8 cellular contexts compared by ENCODE assay signal in the genomic region with DNA sequence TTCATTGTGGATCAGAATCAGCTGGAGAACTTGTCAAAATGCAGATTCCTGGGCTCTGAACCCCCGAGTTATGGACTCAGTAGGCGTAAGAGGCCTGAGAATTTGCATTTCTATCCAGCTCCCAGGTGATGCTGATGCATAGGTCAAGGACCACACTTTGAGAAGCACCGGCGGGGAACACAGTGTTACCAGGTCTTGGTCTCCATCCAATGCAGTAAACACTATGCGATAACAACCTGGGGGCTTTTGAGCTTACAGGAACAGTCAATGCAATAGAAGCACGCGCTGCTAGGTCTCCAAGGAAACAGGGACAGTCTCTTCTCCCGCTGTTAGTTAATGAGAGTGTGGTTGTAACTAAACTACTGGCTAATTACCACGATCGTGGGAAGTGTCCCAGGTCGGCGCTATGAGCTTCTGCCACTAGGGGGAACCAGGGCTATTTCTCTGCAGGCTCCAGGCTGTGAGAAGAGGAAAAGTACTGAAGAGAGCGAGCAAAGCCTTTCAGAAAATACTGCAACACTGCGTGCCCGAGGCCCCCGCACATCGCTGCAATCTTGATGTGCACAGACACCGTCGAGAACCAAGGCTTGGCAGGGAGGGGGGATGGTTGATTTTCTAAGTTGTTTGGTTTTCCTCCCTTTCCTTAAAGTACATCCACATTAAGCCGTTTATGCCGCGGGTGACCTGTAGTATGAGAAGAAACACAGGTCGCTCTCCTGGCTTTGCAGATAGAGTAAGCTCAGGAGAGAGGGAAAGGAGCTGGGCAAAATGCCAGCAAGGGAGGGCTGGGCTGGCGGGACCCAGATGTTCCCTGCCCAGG. TPM values are rescaled to one million over a fixed set of nuclear protein-coding genes. Genes with fewer than 3 reads are reported as not detected.
DNase-seq lines count a peak whose midpoint lies in the region; ATAC-seq and TF ChIP-seq lines count a peak whose summit lies in the region.

No MANE protein-coding gene starts in this region.

- H3K9ac ChIP-seq in H9 (ENCODE audit: extremely low read depth, insufficient read length, low read length) (no peak overlapping the region), rectal smooth muscle tissue (ENCODE audit: low read length) (no peak overlapping the region)

- no peak overlapping the region for H4K5ac ChIP-seq in H9 (ENCODE audit: insufficient read length, low read depth, low read length)

- H2BK12ac ChIP-seq in H9 (ENCODE audit: insufficient read length, low read depth, low read length), result no peak overlapping the region

- H2BK20ac ChIP-seq in H9 (ENCODE audit: low read depth, low read length, poor library complexity, severe bottlenecking), result no peak overlapping the region

- H3K4me1 ChIP-seq in H9 (ENCODE audit: insufficient read depth, low read length) (0 out of 2 replicates have a peak, but pooled peaks cover 1% of the 10 kb centered on the region), adrenal gland (replicated peaks in 1 of 2) (no peaks in the 10 kb centered on the region), right cardiac atrium (ENCODE audit: control insufficient read depth, insufficient read depth, low read length) (no peaks in the 10 kb centered on the region), rectal smooth muscle tissue (ENCODE audit: control insufficient read depth, insufficient read depth, low read length) (peaks cover 11% of the 10 kb centered on the region), aorta (ENCODE audit: control insufficient read depth in 1 of 2, insufficient read depth in 2 of 2, low read length in 2 of 2) (no peaks in the 10 kb centered on the region)

- no peak overlapping the region for H3T11ph ChIP-seq in H9 (ENCODE audit: low read length)

- H3K9me3 Mint-ChIP-seq in H9 (no peaks in the 10 kb centered on the region; a peak in 1 of 5 replicates), T-cell (no peaks in the 10 kb centered on the region)

- H3K4me1 Mint-ChIP-seq in H9, result peaks cover 15 to 19% of the 10 kb centered on the region in 2 experiments
- peaks cover 13 to 17% (median 16%) of the 10 kb centered on the region in 3 donors for H3K4me1 Mint-ChIP-seq in T-cell

- no peak overlapping the region; a peak in 1 of 7 replicates for H3K27ac Mint-ChIP-seq in H9
- no peak overlapping the region for H3K27ac Mint-ChIP-seq in T-cell

- no peak overlapping the region for H3K14ac ChIP-seq in H9 (ENCODE audit: insufficient read depth, low read length)

- no peak overlapping the region for H2BK120ac ChIP-seq in H9 (ENCODE audit: low read depth, low read length, poor library complexity, severe bottlenecking)

- ATAC-seq in T-cell (replicated peaks in 1 of 4) (peak; percentile 82 to 92 (median 83)), right cardiac atrium (peak; percentile 80 to 81), aorta (ENCODE audit: low FRiP score) (peak; percentile 80)

- no peak overlapping the region for H4K8ac ChIP-seq in H9 (replicated peaks; ENCODE audit: insufficient read length, low read depth, low read length)

- no peak overlapping the region for H3K56ac ChIP-seq in H9 (ENCODE audit: insufficient read length, low read depth, low read length)

- H3K9me3 ChIP-seq in H9 (ENCODE audit: control insufficient read depth, low read depth, low read length) (no peaks in the 10 kb centered on the region), adrenal gland (replicated peaks in 1 of 3) (no peaks in the 10 kb centered on the region), right cardiac atrium (ENCODE audit: control insufficient read depth, low read length) (no peaks in the 10 kb centered on the region), aorta (ENCODE audit: control insufficient read depth, low read length) (no peaks in the 10 kb centered on the region)

- H3K27ac ChIP-seq in H9 (ENCODE audit: insufficient read length, low read depth, low read length) (no peak overlapping the region), adrenal gland (no peak overlapping the region), right cardiac atrium (ENCODE audit: low read length) (no peak overlapping the region), rectal smooth muscle tissue (ENCODE audit: low read depth, low read length) (no peak overlapping the region), aorta (ENCODE audit: low read depth in 1 of 2, low read length in 2 of 2) (no peak overlapping the region)

- no peaks in the 10 kb centered on the region for H3K79me1 ChIP-seq in H9 (ENCODE audit: insufficient read depth, low read depth, low read length, poor library complexity, severe bottlenecking)

- DNase-seq in DMS 273 treated with DMSO at 0.1 percent for 48 hours (lab: John Stamatoyannopoulos, UW) (peak; percentile 9), H9 (peak; percentile 89), NCI-H1417 (lab: John Stamatoyannopoulos, UW) (peak; percentile 84 to 98 (median 93)), T-cell (peak; percentile 27 to 75 (median 62)), adrenal gland (peak; percentile 61 to 87 (median 75)), right cardiac atrium (peak; percentile 61 to 88 (median 84)), aorta (peak; percentile 72 to 89)

- no peaks in the 10 kb centered on the region for H4K20me1 ChIP-seq in H9 (ENCODE audit: control insufficient read depth, insufficient read depth, insufficient read length)

- no CpG with 5 or more reads among the region's 24 CpGs for WGBS in H9 (ENCODE audit: extremely low coverage, insufficient read length, low lambda C conversion rate)
- WGBS in adrenal gland, 4 donors, result 4 to 10% (median 7%) methylated on average over 20 to 24 of the region's 24 CpGs
- 6% methylated on average over 24 of the region's 24 CpGs for WGBS in right cardiac atrium
- WGBS in aorta, 2 donors, result 5 to 7% methylated on average over 24 of the region's 24 CpGs

- H3K4me3 Mint-ChIP-seq in H9 (peak overlapping the region; percentile 48 to 57; a peak in 4 of 5 replicates), T-cell (peak overlapping the region; percentile 58 to 76 (median 67))

- H3K4me3 ChIP-seq in adrenal gland, result no peak overlapping the region
- peak overlapping the region; percentile 1 for H3K4me3 ChIP-seq in right cardiac atrium (ENCODE audit: low read length)
- H3K4me3 ChIP-seq in rectal smooth muscle tissue (ENCODE audit: low read length), result peak overlapping the region; percentile 46
- no peak overlapping the region for H3K4me3 ChIP-seq in aorta (ENCODE audit: low read length in 2 of 2)

- no peak overlapping the region for H2AK5ac ChIP-seq in H9 (ENCODE audit: insufficient read length, low read length)

- H3K27me3 Mint-ChIP-seq in H9 (ENCODE audit: low read depth) (peaks cover 66% of the 10 kb centered on the region), T-cell (peaks cover 17 to 30% of the 10 kb centered on the region in 2 donors)

- H3K36me3 Mint-ChIP-seq in H9 (ENCODE audit: insufficient read depth in 1 of 3, low read depth in 3 of 3), result no peaks in the 10 kb centered on the region
- no peaks in the 10 kb centered on the region for H3K36me3 Mint-ChIP-seq in T-cell

- no peak for TF ChIP-seq POLR2A in adrenal gland (IDR thresholded peaks at IDR 0.05)

- CTCF ChIA-PET in T-cell (lab: Charles Lee), result interaction anchor here (0.5 to 1.4 kb wide), 15 partner anchors 9 to 1136 kb away, joined by 3 to 8 read pairs (median 3); no protein-coding TSS in a partner anchor

- peak overlapping the region; percentile 44 for H3K4me2 ChIP-seq in H9 (ENCODE audit: insufficient read depth, insufficient read length, low read length)

- no peaks in the 10 kb centered on the region for H3K79me2 ChIP-seq in H9 (ENCODE audit: insufficient read depth, low read length)

- no peak overlapping the region for H4K91ac ChIP-seq in H9 (ENCODE audit: insufficient read length, low read depth, low read length)

- no peaks in the 10 kb centered on the region for H3K23me2 ChIP-seq in H9 (ENCODE audit: insufficient read length, low read depth, low read length, poor library complexity, severe bottlenecking)

- H3K36me3 ChIP-seq in adrenal gland (replicated peaks in 1 of 2), result no peaks in the 10 kb centered on the region
- no peaks in the 10 kb centered on the region for H3K36me3 ChIP-seq in rectal smooth muscle tissue (ENCODE audit: control insufficient read depth, insufficient read depth, low read length)
- no peaks in the 10 kb centered on the region for H3K36me3 ChIP-seq in aorta (ENCODE audit: control insufficient read depth in 1 of 2, insufficient read depth in 2 of 2, low read length in 1 of 2)

- H3K23ac ChIP-seq in H9 (ENCODE audit: insufficient read length, low read depth, low read length), result no peak overlapping the region

- TF ChIP-seq CTCF in H9 (conservative IDR thresholded peaks at IDR 0.05) (peak; percentile 91), adrenal gland (IDR thresholded peaks at IDR 0.05) (peak; percentile 66 to 83 (median 73))

- H3K27me3 ChIP-seq in H9 (ENCODE audit: insufficient read depth, low read length), result no peaks in the 10 kb centered on the region; the same call in 1 of the 2 replicates
- H3K27me3 ChIP-seq in adrenal gland, result peaks cover 3% of the 10 kb centered on the region
- H3K27me3 ChIP-seq in right cardiac atrium (ENCODE audit: control insufficient read depth, insufficient read depth), result no peaks in the 10 kb centered on the region
- no peaks in the 10 kb centered on the region for H3K27me3 ChIP-seq in rectal smooth muscle tissue (ENCODE audit: control insufficient read depth, insufficient read depth, low read length)
- no peaks in the 10 kb centered on the region for H3K27me3 ChIP-seq in aorta (ENCODE audit: control insufficient read depth in 1 of 2, insufficient read depth in 2 of 2, low read length in 1 of 2)

- POLR2A ChIA-PET in T-cell (lab: Charles Lee), result no interaction called here

- no peak overlapping the region for H2AFZ ChIP-seq in H9 (ENCODE audit: low read length)

- no peak overlapping the region for H2BK5ac ChIP-seq in H9 (ENCODE audit: insufficient read length, low read length)

- no peak overlapping the region for H2BK15ac ChIP-seq in H9 (ENCODE audit: low read depth, low read length)

- intact Hi-C loops in adrenal gland (cut with DNase I) (loop anchor here (2.0 to 10.0 kb wide), 2 partner anchors 145 to 227 kb away; no protein-coding TSS in a partner anchor), right cardiac atrium (cut with DNase I) (loop anchor here in 3 of 4 donors (5.0 to 10.0 kb wide), 3 partner anchors 145 to 227 kb away; no protein-coding TSS in a partner anchor), aorta (cut with DNase I) (loop anchor here (1.0 to 5.0 kb wide), 3 partner anchors 145 to 225 kb away; no protein-coding TSS in a partner anchor)

- no peak overlapping the region for H3K18ac ChIP-seq in H9 (ENCODE audit: insufficient read length, low read depth, low read length)

- H3K4ac ChIP-seq in H9 (ENCODE audit: low read depth, low read length), result no peak overlapping the region

RNA-seq across cellular contexts. Expression of gene KCNA1, which starts 52.0 kb away (rescaled TPM):
- 0.92 and 0.98 TPM in 2 replicates for total RNA-seq in H9 (2021)
- not detected for total RNA-seq in T-cell
- total RNA-seq in adrenal gland, result not detected
- polyA plus RNA-seq in adrenal gland, result not detected
- under 1 TPM in 2 of 4 donors, not detected in 2; 0.03 to 0.06 TPM for total RNA-seq in right cardiac atrium
- polyA plus RNA-seq in right cardiac atrium, result not detected
- under 1 TPM; 0.06 to 0.39 TPM for total RNA-seq in aorta
- not detected for polyA plus RNA-seq in aorta

Comparison
In these comparisons a context has a peak if more than half of its experiments do, and no peak if none do; other contexts are left out.
1. DNase-seq: peak in every context shown above with its lines; median percentile 93 in NCI-H1417; 89 in H9; 84 in right cardiac atrium; 80 in aorta; 75 in adrenal gland; 62 in T-cell; 9 in DMS 273 treated with DMSO at 0.1 percent for 48 hours.
2. H3K4me3 ChIP-seq: peak in right cardiac atrium (single experiment) and rectal smooth muscle tissue (single experiment); none in adrenal gland (0 of 4) and aorta (0 of 2).
3. Peak in every context shown above with its lines, with median percentiles within 50 percentile points of each other: ATAC-seq.